13 cellular contexts compared by ENCODE assay signal in genomic region chr1:226980565-226981385, GRCh38. TPM values are rescaled to one million over a fixed set of nuclear protein-coding genes. Genes with fewer than 3 reads are reported as not detected.
DNase-seq lines count a peak whose midpoint lies in the region; ATAC-seq, FAIRE-seq and TF ChIP-seq lines count a peak whose summit lies in the region.
"Had no signal": no experiment of that assay in that cellular context is flagged by ENCODE, and none has a peak within 500 bp of the region (broad histone marks: within the 10 kb centered on the region; RNA-seq: fewer than 3 reads in every experiment).

No MANE protein-coding gene starts in this region.

- WGBS in psoas muscle, 3 donors, result 57 to 68% (median 61%) methylated on average over 26 of the region's 26 CpGs

- H3K36me3 ChIP-seq in kidney (ENCODE audit: control insufficient read depth in 1 of 2, insufficient read depth in 2 of 2, low read length in 2 of 2), result peaks cover 0 to 4% of the 10 kb centered on the region in 2 donors
- peaks cover 0 to 61% of the 10 kb centered on the region in 2 donors for H3K36me3 ChIP-seq in psoas muscle (ENCODE audit: insufficient read depth in 1 of 2, low read depth in 1 of 2)
- H3K36me3 ChIP-seq in breast epithelium, result no peaks in the 10 kb centered on the region

- no peaks in the 10 kb centered on the region for H3K27me3 ChIP-seq in psoas muscle (ENCODE audit: insufficient read depth in 3 of 3, low read length in 2 of 3)
- no peaks in the 10 kb centered on the region for H3K27me3 ChIP-seq in breast epithelium

- TF ChIP-seq POLR2A in breast epithelium (IDR thresholded peaks at IDR 0.05), result no peak

- TF ChIP-seq CTCF in coronary artery (IDR thresholded peaks at IDR 0.05), result no peak
- no peak for TF ChIP-seq CTCF in kidney (IDR thresholded peaks at IDR 0.05; ENCODE audit: borderline replicate concordance, extremely low read depth, insufficient read depth)
- no peak for TF ChIP-seq CTCF in psoas muscle (IDR thresholded peaks at IDR 0.05)
- no peak for TF ChIP-seq CTCF in breast epithelium (IDR thresholded peaks at IDR 0.05)

- intact Hi-C loops in kidney (cut with DNase I), result no loop called here
- intact Hi-C loops in psoas muscle (cut with DNase I), result loop anchor here in 1 of 2 donors (5.0 kb wide), 2 partner anchors 38 to 63 kb away; partner anchors contain the start of gene COQ8A
- intact Hi-C loops in breast epithelium (cut with DNase I; ENCODE audit: low total_unique reads), result no loop called here

- DNase-seq in D341Med (ENCODE audit: low spot score) (peak; percentile 32), coronary artery (ENCODE audit: low spot score) (peak; percentile 68), kidney (peak; percentile 69), psoas muscle (peak in 1 of 2 donors; percentile 73), cerebellum (ENCODE audit: low spot score) (no peak), breast epithelium (ENCODE audit: low spot score in 2 of 2) (no peak)
- DNase-seq: CD4-positive, CD25-positive, alpha-beta regulatory T cell; effector CD8-positive, alpha-beta T cell; naive thymus-derived CD4-positive, alpha-beta T cell had no signal

- peaks cover 3 to 4% of the 10 kb centered on the region in 2 donors for H3K4me1 ChIP-seq in kidney (ENCODE audit: control insufficient read depth in 1 of 2, insufficient read depth in 1 of 2, low read depth in 1 of 2, low read length in 2 of 2)
- H3K4me1 ChIP-seq in psoas muscle, result peaks cover 80% of the 10 kb centered on the region
- no peaks in the 10 kb centered on the region for H3K4me1 ChIP-seq in breast epithelium
- H3K4me1 ChIP-seq: prostate gland had no signal

- H3K4me3 ChIP-seq in coronary artery (no peak overlapping the region), kidney (ENCODE audit: low read length in 2 of 2) (no peak overlapping the region), psoas muscle (no peak overlapping the region), breast epithelium (no peak overlapping the region)
- H3K4me3 ChIP-seq: prostate gland had no signal

- no peaks in the 10 kb centered on the region for H3K9me3 ChIP-seq in kidney (ENCODE audit: control insufficient read depth in 1 of 2, low read length in 2 of 2)
- no peaks in the 10 kb centered on the region for H3K9me3 ChIP-seq in psoas muscle
- no peaks in the 10 kb centered on the region for H3K9me3 ChIP-seq in breast epithelium
- H3K9me3 ChIP-seq: prostate gland had no signal

- no peak overlapping the region for H3K9ac ChIP-seq in kidney (ENCODE audit: low read length in 2 of 2)

- ATAC-seq in psoas muscle (no peak), GM21529 (IDR thresholded peaks at IDR 0.05; ENCODE audit: unreplicated experiment) (no peak), HG02759 (IDR thresholded peaks at IDR 0.05; ENCODE audit: unreplicated experiment) (no peak)
- ATAC-seq: naive thymus-derived CD4-positive, alpha-beta T cell had no signal

- H3K27ac ChIP-seq in coronary artery (no peak overlapping the region), kidney (ENCODE audit: low read depth in 2 of 2, low read length in 2 of 2) (no peak overlapping the region), psoas muscle (peak overlapping the region; percentile 85), breast epithelium (peak overlapping the region in 1 of 2 donors; percentile 38)
- H3K27ac ChIP-seq: prostate gland had no signal

- no peak for FAIRE-seq in kidney (lab: Jason Lieb, UNC)
- FAIRE-seq: GM12892 had no signal

RNA-seq across cellular contexts. Expression of gene COQ8A, which starts 40.7 kb away (rescaled TPM):
- total RNA-seq in kidney, result 29.4 TPM
- 44.1 TPM for polyA plus RNA-seq in kidney (ENCODE audit: insufficient read depth, low read depth, low replicate concordance)
- 1,000 to 10,000 TPM in 1 of 4 donors, 100 to 1,000 TPM in 3; 574 to 1,432 (median 837) TPM for total RNA-seq in psoas muscle
- 1,000 to 10,000 TPM in 1 of 3 donors, 100 to 1,000 TPM in 2; 134 to 1,231 (median 616) TPM for polyA plus RNA-seq in psoas muscle
- total RNA-seq in cerebellum, result 19.6 TPM
- 100 to 1,000 TPM in 1 of 3 donors, 10 to 100 TPM in 2; 51.8 to 307 (median 60.6) TPM for total RNA-seq in breast epithelium

Comparison
In these comparisons a context has a peak if more than half of its experiments do, and no peak if none do; other contexts are left out.
1. DNase-seq: peak in D341Med (single experiment), coronary artery (single experiment) and kidney (single experiment); none in cerebellum (single experiment) and breast epithelium (0 of 2).